ENCODE assay signal across 1 cellular context in genomic region chr7:77830649-77831355, GRCh38.
TF ChIP-seq lines count a peak whose summit lies in the region.

No MANE protein-coding gene starts in this region.

TF ChIP-seq in GM23338, 12 proteins besides CTCF, POLR2A, EP300 and RAD21:
- TF ChIP-seq EZH2phosphoT487 (IDR thresholded peaks at IDR 0.05; ENCODE audit: unreplicated experiment) = no peak
- TF ChIP-seq NANOG (IDR thresholded peaks at IDR 0.05; ENCODE audit: borderline replicate concordance) = no peak
- no peak for TF ChIP-seq STAT1 (IDR thresholded peaks at IDR 0.05; ENCODE audit: unreplicated experiment)
- TF ChIP-seq EZH2 (IDR thresholded peaks at IDR 0.05; ENCODE audit: low read depth, unreplicated experiment) = no peak
